In the genomic region with DNA sequence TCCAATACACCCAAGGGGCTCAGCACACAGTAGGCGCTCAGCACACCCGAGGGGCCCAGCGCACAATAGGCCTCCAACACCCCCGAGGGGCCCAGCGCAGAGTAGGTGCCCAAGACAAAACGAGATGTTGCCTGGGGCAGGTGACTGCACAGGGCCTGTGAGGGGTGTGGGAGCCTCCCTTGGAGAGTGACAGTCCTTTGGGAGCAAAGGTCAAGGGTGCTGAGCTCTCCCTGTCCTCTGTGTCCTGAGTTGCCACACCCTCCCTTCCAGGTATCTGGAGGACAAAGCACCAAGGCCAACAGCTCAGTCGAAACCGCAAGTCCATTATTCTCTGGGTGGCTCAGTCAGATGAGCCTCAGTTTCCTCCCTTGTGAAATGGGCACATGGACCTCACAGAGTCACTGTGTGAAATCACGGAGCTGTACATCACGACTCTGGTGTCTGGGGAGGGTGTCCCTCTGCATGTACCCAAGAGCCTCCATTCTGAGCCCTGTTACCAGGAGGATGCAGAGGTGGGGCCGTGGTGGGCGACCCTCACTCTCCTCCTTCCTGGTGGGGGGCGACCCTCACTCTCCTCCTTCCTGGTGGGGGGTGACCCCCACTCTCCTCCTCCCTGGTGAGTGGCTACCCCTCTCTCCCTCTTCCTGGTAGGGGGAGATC, we compare ENCODE assay signal across 1 cellular context.
TF ChIP-seq lines count a peak whose summit lies in the region.

No MANE protein-coding gene starts in this region.

TF ChIP-seq in HepG2, 621 proteins besides CTCF, POLR2A, EP300 and RAD21 (continued from another document and continues in another):
- TF ChIP-seq, protein P1, sequence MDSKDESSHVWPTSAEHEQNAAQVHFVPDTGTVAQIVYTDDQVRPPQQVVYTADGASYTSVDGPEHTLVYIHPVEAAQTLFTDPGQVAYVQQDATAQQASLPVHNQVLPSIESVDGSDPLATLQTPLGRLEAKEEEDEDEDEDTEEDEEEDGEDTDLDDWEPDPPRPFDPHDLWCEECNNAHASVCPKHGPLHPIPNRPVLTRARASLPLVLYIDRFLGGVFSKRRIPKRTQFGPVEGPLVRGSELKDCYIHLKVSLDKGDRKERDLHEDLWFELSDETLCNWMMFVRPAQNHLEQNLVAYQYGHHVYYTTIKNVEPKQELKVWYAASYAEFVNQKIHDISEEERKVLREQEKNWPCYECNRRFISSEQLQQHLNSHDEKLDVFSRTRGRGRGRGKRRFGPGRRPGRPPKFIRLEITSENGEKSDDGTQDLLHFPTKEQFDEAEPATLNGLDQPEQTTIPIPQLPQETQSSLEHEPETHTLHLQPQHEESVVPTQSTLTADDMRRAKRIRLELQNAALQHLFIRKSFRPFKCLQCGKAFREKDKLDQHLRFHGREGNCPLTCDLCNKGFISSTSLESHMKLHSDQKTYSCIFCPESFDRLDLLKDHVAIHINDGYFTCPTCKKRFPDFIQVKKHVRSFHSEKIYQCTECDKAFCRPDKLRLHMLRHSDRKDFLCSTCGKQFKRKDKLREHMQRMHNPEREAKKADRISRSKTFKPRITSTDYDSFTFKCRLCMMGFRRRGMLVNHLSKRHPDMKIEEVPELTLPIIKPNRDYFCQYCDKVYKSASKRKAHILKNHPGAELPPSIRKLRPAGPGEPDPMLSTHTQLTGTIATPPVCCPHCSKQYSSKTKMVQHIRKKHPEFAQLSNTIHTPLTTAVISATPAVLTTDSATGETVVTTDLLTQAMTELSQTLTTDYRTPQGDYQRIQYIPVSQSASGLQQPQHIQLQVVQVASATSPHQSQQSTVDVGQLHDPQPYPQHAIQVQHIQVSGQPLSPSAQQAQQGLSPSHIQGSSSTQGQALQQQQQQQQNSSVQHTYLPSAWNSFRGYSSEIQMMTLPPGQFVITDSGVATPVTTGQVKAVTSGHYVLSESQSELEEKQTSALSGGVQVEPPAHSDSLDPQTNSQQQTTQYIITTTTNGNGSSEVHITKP (CRISPR knock-in tag; IDR thresholded peaks at IDR 0.05; ENCODE audit: low read depth): 0 out of 2 replicates have a peak, but pooled peaks have one; percentile 34
- TF ChIP-seq, protein P2, sequence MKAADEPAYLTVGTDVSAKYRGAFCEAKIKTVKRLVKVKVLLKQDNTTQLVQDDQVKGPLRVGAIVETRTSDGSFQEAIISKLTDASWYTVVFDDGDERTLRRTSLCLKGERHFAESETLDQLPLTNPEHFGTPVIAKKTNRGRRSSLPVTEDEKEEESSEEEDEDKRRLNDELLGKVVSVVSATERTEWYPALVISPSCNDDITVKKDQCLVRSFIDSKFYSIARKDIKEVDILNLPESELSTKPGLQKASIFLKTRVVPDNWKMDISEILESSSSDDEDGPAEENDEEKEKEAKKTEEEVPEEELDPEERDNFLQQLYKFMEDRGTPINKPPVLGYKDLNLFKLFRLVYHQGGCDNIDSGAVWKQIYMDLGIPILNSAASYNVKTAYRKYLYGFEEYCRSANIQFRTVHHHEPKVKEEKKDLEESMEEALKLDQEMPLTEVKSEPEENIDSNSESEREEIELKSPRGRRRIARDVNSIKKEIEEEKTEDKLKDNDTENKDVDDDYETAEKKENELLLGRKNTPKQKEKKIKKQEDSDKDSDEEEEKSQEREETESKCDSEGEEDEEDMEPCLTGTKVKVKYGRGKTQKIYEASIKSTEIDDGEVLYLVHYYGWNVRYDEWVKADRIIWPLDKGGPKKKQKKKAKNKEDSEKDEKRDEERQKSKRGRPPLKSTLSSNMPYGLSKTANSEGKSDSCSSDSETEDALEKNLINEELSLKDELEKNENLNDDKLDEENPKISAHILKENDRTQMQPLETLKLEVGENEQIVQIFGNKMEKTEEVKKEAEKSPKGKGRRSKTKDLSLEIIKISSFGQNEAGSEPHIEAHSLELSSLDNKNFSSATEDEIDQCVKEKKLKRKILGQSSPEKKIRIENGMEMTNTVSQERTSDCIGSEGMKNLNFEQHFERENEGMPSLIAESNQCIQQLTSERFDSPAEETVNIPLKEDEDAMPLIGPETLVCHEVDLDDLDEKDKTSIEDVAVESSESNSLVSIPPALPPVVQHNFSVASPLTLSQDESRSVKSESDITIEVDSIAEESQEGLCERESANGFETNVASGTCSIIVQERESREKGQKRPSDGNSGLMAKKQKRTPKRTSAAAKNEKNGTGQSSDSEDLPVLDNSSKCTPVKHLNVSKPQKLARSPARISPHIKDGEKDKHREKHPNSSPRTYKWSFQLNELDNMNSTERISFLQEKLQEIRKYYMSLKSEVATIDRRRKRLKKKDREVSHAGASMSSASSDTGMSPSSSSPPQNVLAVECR (CRISPR knock-in tag; IDR thresholded peaks at IDR 0.05; ENCODE audit: borderline replicate concordance): peak; percentile 34; the same call in 1 of the 2 replicates
- no peak for TF ChIP-seq FLYWCH1 (CRISPR knock-in tag; IDR thresholded peaks at IDR 0.05)
- TF ChIP-seq, protein P3, sequence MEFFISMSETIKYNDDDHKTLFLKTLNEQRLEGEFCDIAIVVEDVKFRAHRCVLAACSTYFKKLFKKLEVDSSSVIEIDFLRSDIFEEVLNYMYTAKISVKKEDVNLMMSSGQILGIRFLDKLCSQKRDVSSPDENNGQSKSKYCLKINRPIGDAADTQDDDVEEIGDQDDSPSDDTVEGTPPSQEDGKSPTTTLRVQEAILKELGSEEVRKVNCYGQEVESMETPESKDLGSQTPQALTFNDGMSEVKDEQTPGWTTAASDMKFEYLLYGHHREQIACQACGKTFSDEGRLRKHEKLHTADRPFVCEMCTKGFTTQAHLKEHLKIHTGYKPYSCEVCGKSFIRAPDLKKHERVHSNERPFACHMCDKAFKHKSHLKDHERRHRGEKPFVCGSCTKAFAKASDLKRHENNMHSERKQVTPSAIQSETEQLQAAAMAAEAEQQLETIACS (CRISPR knock-in tag; IDR thresholded peaks at IDR 0.05): no peak
- TF ChIP-seq ELF4 (CRISPR knock-in tag; IDR thresholded peaks at IDR 0.05; ENCODE audit: borderline replicate concordance): no peak
- TF ChIP-seq ZNF510 (CRISPR knock-in tag; IDR thresholded peaks at IDR 0.05; ENCODE audit: low read depth): no peak
- peak; percentile 90 for TF ChIP-seq SOX5 (CRISPR knock-in tag; IDR thresholded peaks at IDR 0.05; ENCODE audit: borderline replicate concordance)
- TF ChIP-seq ZNF232 (CRISPR knock-in tag; IDR thresholded peaks at IDR 0.05; ENCODE audit: borderline replicate concordance): no peak
- peak; percentile 80 for TF ChIP-seq SALL1 (CRISPR knock-in tag; IDR thresholded peaks at IDR 0.05)
- TF ChIP-seq, protein P4, sequence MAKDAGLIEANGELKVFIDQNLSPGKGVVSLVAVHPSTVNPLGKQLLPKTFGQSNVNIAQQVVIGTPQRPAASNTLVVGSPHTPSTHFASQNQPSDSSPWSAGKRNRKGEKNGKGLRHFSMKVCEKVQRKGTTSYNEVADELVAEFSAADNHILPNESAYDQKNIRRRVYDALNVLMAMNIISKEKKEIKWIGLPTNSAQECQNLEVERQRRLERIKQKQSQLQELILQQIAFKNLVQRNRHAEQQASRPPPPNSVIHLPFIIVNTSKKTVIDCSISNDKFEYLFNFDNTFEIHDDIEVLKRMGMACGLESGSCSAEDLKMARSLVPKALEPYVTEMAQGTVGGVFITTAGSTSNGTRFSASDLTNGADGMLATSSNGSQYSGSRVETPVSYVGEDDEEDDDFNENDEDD (CRISPR knock-in tag; IDR thresholded peaks at IDR 0.05; ENCODE audit: borderline replicate concordance): no peak
- no peak for TF ChIP-seq KAT8 (CRISPR knock-in tag; IDR thresholded peaks at IDR 0.05)
- no peak for TF ChIP-seq ZNF557 (CRISPR knock-in tag; IDR thresholded peaks at IDR 0.05)
- TF ChIP-seq CCAR2 (optimal IDR thresholded peaks at IDR 0.05; ENCODE audit: low read depth, low read length): no peak
- TF ChIP-seq ZNF768 (CRISPR knock-in tag; IDR thresholded peaks at IDR 0.05): no peak
- TF ChIP-seq PAF1 (CRISPR knock-in tag; IDR thresholded peaks at IDR 0.05): no peak
- TF ChIP-seq ZNF772 (CRISPR knock-in tag; IDR thresholded peaks at IDR 0.05): no peak
- TF ChIP-seq, protein P5, sequence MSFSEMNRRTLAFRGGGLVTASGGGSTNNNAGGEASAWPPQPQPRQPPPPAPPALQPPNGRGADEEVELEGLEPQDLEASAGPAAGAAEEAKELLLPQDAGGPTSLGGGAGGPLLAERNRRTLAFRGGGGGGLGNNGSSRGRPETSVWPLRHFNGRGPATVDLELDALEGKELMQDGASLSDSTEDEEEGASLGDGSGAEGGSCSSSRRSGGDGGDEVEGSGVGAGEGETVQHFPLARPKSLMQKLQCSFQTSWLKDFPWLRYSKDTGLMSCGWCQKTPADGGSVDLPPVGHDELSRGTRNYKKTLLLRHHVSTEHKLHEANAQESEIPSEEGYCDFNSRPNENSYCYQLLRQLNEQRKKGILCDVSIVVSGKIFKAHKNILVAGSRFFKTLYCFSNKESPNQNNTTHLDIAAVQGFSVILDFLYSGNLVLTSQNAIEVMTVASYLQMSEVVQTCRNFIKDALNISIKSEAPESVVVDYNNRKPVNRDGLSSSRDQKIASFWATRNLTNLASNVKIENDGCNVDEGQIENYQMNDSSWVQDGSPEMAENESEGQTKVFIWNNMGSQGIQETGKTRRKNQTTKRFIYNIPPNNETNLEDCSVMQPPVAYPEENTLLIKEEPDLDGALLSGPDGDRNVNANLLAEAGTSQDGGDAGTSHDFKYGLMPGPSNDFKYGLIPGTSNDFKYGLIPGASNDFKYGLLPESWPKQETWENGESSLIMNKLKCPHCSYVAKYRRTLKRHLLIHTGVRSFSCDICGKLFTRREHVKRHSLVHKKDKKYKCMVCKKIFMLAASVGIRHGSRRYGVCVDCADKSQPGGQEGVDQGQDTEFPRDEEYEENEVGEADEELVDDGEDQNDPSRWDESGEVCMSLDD (CRISPR knock-in tag; IDR thresholded peaks at IDR 0.05; ENCODE audit: borderline replicate concordance): no peak
- TF ChIP-seq NKX3-1 (CRISPR knock-in tag; IDR thresholded peaks at IDR 0.05): no peak
- TF ChIP-seq, protein P6, sequence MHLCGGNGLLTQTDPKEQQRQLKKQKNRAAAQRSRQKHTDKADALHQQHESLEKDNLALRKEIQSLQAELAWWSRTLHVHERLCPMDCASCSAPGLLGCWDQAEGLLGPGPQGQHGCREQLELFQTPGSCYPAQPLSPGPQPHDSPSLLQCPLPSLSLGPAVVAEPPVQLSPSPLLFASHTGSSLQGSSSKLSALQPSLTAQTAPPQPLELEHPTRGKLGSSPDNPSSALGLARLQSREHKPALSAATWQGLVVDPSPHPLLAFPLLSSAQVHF (CRISPR knock-in tag; IDR thresholded peaks at IDR 0.05): no peak
- TF ChIP-seq YEATS2 (CRISPR knock-in tag; IDR thresholded peaks at IDR 0.05; ENCODE audit: borderline replicate concordance): no peak
- TF ChIP-seq, protein P7, sequence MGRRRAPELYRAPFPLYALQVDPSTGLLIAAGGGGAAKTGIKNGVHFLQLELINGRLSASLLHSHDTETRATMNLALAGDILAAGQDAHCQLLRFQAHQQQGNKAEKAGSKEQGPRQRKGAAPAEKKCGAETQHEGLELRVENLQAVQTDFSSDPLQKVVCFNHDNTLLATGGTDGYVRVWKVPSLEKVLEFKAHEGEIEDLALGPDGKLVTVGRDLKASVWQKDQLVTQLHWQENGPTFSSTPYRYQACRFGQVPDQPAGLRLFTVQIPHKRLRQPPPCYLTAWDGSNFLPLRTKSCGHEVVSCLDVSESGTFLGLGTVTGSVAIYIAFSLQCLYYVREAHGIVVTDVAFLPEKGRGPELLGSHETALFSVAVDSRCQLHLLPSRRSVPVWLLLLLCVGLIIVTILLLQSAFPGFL (CRISPR knock-in tag; IDR thresholded peaks at IDR 0.05): no peak
- TF ChIP-seq, protein P8, sequence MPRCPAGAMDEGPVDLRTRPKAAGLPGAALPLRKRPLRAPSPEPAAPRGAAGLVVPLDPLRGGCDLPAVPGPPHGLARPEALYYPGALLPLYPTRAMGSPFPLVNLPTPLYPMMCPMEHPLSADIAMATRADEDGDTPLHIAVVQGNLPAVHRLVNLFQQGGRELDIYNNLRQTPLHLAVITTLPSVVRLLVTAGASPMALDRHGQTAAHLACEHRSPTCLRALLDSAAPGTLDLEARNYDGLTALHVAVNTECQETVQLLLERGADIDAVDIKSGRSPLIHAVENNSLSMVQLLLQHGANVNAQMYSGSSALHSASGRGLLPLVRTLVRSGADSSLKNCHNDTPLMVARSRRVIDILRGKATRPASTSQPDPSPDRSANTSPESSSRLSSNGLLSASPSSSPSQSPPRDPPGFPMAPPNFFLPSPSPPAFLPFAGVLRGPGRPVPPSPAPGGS (CRISPR knock-in tag; IDR thresholded peaks at IDR 0.05): no peak
- TF ChIP-seq PHF20 (CRISPR knock-in tag; IDR thresholded peaks at IDR 0.05): no peak
- TF ChIP-seq RELA (CRISPR knock-in tag; IDR thresholded peaks at IDR 0.05): no peak
- no peak for TF ChIP-seq NFE2L1 (CRISPR knock-in tag; IDR thresholded peaks at IDR 0.05; ENCODE audit: borderline replicate concordance)
- TF ChIP-seq CREB1 (IDR thresholded peaks at IDR 0.05): no peak
- TF ChIP-seq CREB1 (CRISPR knock-in tag; IDR thresholded peaks at IDR 0.05): no peak
- no peak for TF ChIP-seq ETV5 (CRISPR knock-in tag; IDR thresholded peaks at IDR 0.05; ENCODE audit: borderline replicate concordance)
- no peak for TF ChIP-seq ZNF44 (CRISPR knock-in tag; IDR thresholded peaks at IDR 0.05)
- TF ChIP-seq MTA1 (CRISPR knock-in tag; IDR thresholded peaks at IDR 0.05; ENCODE audit: borderline replicate concordance): peak; percentile 63; the same call in 1 of the 2 replicates
- TF ChIP-seq, protein P9, sequence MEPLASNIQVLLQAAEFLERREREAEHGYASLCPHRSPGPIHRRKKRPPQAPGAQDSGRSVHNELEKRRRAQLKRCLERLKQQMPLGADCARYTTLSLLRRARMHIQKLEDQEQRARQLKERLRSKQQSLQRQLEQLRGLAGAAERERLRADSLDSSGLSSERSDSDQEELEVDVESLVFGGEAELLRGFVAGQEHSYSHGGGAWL (CRISPR knock-in tag; IDR thresholded peaks at IDR 0.05): no peak
- peak; percentile 67 for TF ChIP-seq POGZ (CRISPR knock-in tag; IDR thresholded peaks at IDR 0.05)
- no peak for TF ChIP-seq TCF7 (IDR thresholded peaks at IDR 0.05; ENCODE audit: low read depth)
- TF ChIP-seq ESRRA (CRISPR knock-in tag; IDR thresholded peaks at IDR 0.05; ENCODE audit: low read depth): peak; percentile 98
- no peak for TF ChIP-seq HMGA1 (CRISPR knock-in tag; conservative IDR thresholded peaks at IDR 0.05)
- no peak for TF ChIP-seq FOXA1 (IDR thresholded peaks at IDR 0.05)
- peak; percentile 23; the same call in 1 of the 2 replicates for TF ChIP-seq FOXA1 (CRISPR knock-in tag; IDR thresholded peaks at IDR 0.05)
- no peak for TF ChIP-seq MAZ (IDR thresholded peaks at IDR 0.05; ENCODE audit: borderline replicate concordance, low read depth, low read length)
- TF ChIP-seq MAZ (CRISPR knock-in tag; IDR thresholded peaks at IDR 0.05; ENCODE audit: low read depth): no peak
- TF ChIP-seq, protein P10, sequence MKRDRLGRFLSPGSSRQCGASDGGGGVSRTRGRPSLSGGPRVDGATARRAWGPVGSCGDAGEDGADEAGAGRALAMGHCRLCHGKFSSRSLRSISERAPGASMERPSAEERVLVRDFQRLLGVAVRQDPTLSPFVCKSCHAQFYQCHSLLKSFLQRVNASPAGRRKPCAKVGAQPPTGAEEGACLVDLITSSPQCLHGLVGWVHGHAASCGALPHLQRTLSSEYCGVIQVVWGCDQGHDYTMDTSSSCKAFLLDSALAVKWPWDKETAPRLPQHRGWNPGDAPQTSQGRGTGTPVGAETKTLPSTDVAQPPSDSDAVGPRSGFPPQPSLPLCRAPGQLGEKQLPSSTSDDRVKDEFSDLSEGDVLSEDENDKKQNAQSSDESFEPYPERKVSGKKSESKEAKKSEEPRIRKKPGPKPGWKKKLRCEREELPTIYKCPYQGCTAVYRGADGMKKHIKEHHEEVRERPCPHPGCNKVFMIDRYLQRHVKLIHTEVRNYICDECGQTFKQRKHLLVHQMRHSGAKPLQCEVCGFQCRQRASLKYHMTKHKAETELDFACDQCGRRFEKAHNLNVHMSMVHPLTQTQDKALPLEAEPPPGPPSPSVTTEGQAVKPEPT (CRISPR knock-in tag; IDR thresholded peaks at IDR 0.05; ENCODE audit: low read depth): no peak
